Comparison of ENCODE assay signal across 9 cellular contexts in genomic region chr13:38417727-38418126, GRCh38.
DNase-seq lines count a peak whose midpoint lies in the region; ATAC-seq and TF ChIP-seq lines count a peak whose summit lies in the region.
"Had no signal": no experiment of that assay in that cellular context is flagged by ENCODE, and none has a peak within 500 bp of the region (broad histone marks: within the 10 kb centered on the region; RNA-seq: fewer than 3 reads in every experiment).

No MANE protein-coding gene starts in this region.

- peaks cover 17% of the 10 kb centered on the region; the same call in 1 of the 2 replicates for H3K4me1 Mint-ChIP-seq in HFFc6 (ENCODE audit: low read depth)

- no TSS peak for BruUV-seq in PC-9 (replicated peaks; lab: Mats Ljungman, UMichigan)

- no peak overlapping the region for H4K8ac ChIP-seq in mesenchymal stem cell (ENCODE audit: low read length)

- H2BK12ac ChIP-seq in mesenchymal stem cell (ENCODE audit: low read length in 2 of 2) = no peak overlapping the region

- H4K91ac ChIP-seq in mesenchymal stem cell (ENCODE audit: low read length) = no peak overlapping the region

- H2BK120ac ChIP-seq in mesenchymal stem cell (ENCODE audit: low read depth, low read length) = no peak overlapping the region

- H3K36me3 Mint-ChIP-seq in HFFc6 (ENCODE audit: low read depth) = no peaks in the 10 kb centered on the region

- H3K4me3 ChIP-seq in PC-9 = no peak overlapping the region
- H3K4me3 ChIP-seq in mesenchymal stem cell (ENCODE audit: insufficient read depth in 1 of 2, low read depth in 1 of 2, low read length in 2 of 2) = no peak overlapping the region

- H3K36me3 ChIP-seq in PC-9 (ENCODE audit: low read depth) (no peaks in the 10 kb centered on the region), mesenchymal stem cell (ENCODE audit: control insufficient read depth in 1 of 2, insufficient read depth in 2 of 2, low read depth in 1 of 2, low read length in 2 of 2) (no peaks in the 10 kb centered on the region)

- CTCF ChIA-PET in PC-9 (lab: Charles Lee) = no interaction called here

- H3K4ac ChIP-seq in mesenchymal stem cell (ENCODE audit: low read depth in 1 of 2, low read length in 2 of 2) = no peak overlapping the region

- H2BK15ac ChIP-seq in mesenchymal stem cell (ENCODE audit: low read depth, poor library complexity, severe bottlenecking) = no peak overlapping the region

- H3K23ac ChIP-seq in mesenchymal stem cell (ENCODE audit: low read length in 2 of 2) = no peak overlapping the region

- no peak overlapping the region for H2BK5ac ChIP-seq in mesenchymal stem cell (ENCODE audit: low read depth, low read length, poor library complexity, severe bottlenecking)

- H3K27ac Mint-ChIP-seq in HFFc6 = peak overlapping the region; percentile 6; the same call in 1 of the 2 replicates
- H3K27ac Mint-ChIP-seq: activated B cell treated with CpG ODN at 0.5 μM for 24 hours had no signal

- H3K79me1 ChIP-seq in mesenchymal stem cell (replicated peaks; ENCODE audit: low read length, poor library complexity, severe bottlenecking) = no peaks in the 10 kb centered on the region

- H3K4me1 ChIP-seq in PC-9 (replicated peaks; ENCODE audit: insufficient read depth) (no peaks in the 10 kb centered on the region), mesenchymal stem cell (ENCODE audit: control insufficient read depth, insufficient read depth, low read depth, low read length) (no peaks in the 10 kb centered on the region)

- POLR2A ChIA-PET in PC-9 (lab: Charles Lee; ENCODE audit: unreplicated experiment) = no interaction called here

- intact Hi-C loops in PC-9 (cut with micrococcal nuclease; ENCODE audit: unreplicated experiment) = no loop called here
- intact Hi-C loops in Right ventricle myocardium superior (cut with DNase I) = no loop called here

- no peak overlapping the region for H3K14ac ChIP-seq in mesenchymal stem cell (ENCODE audit: low read length in 2 of 2)

- peak overlapping the region; percentile 3; the same call in 1 of the 2 replicates for H3K4me3 Mint-ChIP-seq in HFFc6
- H3K4me3 Mint-ChIP-seq: activated B cell treated with CpG ODN at 0.5 μM for 24 hours had no signal

- H3K79me2 ChIP-seq in PC-9 (ENCODE audit: low read depth) = no peaks in the 10 kb centered on the region

- ATAC-seq in Right ventricle myocardium superior (ENCODE audit: poor library complexity) = no peak

- H4K20me1 ChIP-seq in PC-9 (ENCODE audit: insufficient read depth) = no peaks in the 10 kb centered on the region

- DNase-seq in DMS 273 (lab: John Stamatoyannopoulos, UW; ENCODE audit: unreplicated experiment) (peak; percentile 12), DMS 273 treated with DMSO at 0.1 percent for 48 hours (lab: John Stamatoyannopoulos, UW) (no peak), HFFc6 (peak; percentile 45), PC-9 (no peak), hepatic stellate cell (ENCODE audit: low spot score) (peak; percentile 2), mesenchymal stem cell (no peak), Right ventricle myocardium superior (no peak)
- no peak for DNase-seq in effector CD4-positive, alpha-beta T cell
- DNase-seq: activated B cell treated with CpG ODN at 0.5 μM for 24 hours had no signal

- no peak overlapping the region for H3K9ac ChIP-seq in mesenchymal stem cell (ENCODE audit: low read length)

- no peak overlapping the region for H3K18ac ChIP-seq in mesenchymal stem cell (ENCODE audit: low read depth in 1 of 2, low read length in 2 of 2)

- H3F3A ChIP-seq in PC-9 (ENCODE audit: insufficient read depth, low read depth) = no peaks in the 10 kb centered on the region

- peak; percentile 74 for TF ChIP-seq CTCF in HFFc6 (IDR thresholded peaks at IDR 0.05)
- TF ChIP-seq CTCF in PC-9 (conservative IDR thresholded peaks at IDR 0.05) = peak; percentile 43; the same call in 1 of the 2 replicates

- H3K27ac ChIP-seq in PC-9 (no peak overlapping the region), mesenchymal stem cell (ENCODE audit: low read length, poor library complexity, severe bottlenecking) (no peak overlapping the region)

- H3K27me3 ChIP-seq in PC-9 (ENCODE audit: insufficient read depth, low read depth) (no peaks in the 10 kb centered on the region), mesenchymal stem cell (ENCODE audit: control insufficient read depth in 1 of 2, insufficient read depth in 1 of 2, low read length in 2 of 2) (no peaks in the 10 kb centered on the region)

- H3K9me2 ChIP-seq in PC-9 (ENCODE audit: insufficient read depth) = no peaks in the 10 kb centered on the region; the same call in 1 of the 2 replicates

- H3K9me3 Mint-ChIP-seq in HFFc6 = no peaks in the 10 kb centered on the region
- H3K9me3 Mint-ChIP-seq: activated B cell treated with CpG ODN at 0.5 μM for 24 hours had no signal

- H3K4me2 ChIP-seq in PC-9 (no peak overlapping the region), mesenchymal stem cell (ENCODE audit: low read length, poor library complexity, severe bottlenecking) (no peak overlapping the region)

- WGBS in mesenchymal stem cell = 100% methylated on average over 1 of the region's 2 CpGs

- H2AK5ac ChIP-seq in mesenchymal stem cell (ENCODE audit: low read length, severe bottlenecking) = no peak overlapping the region

- H3K27me3 Mint-ChIP-seq in HFFc6 (ENCODE audit: insufficient read depth) = no peaks in the 10 kb centered on the region
- H3K27me3 Mint-ChIP-seq: activated B cell treated with CpG ODN at 0.5 μM for 24 hours had no signal

- H3K9me3 ChIP-seq in PC-9 (ENCODE audit: insufficient read depth, low read depth) (no peaks in the 10 kb centered on the region), mesenchymal stem cell (ENCODE audit: control insufficient read depth, low read length) (no peaks in the 10 kb centered on the region)

- H2AFZ ChIP-seq in PC-9 = no peak overlapping the region
- H2AFZ ChIP-seq in mesenchymal stem cell (ENCODE audit: low read depth, low read length) = no peak overlapping the region

Comparison
In these comparisons a context has a peak if more than half of its experiments do, and no peak if none do; other contexts are left out.
1. DNase-seq: peak in DMS 273 (single experiment), HFFc6 (single experiment) and hepatic stellate cell (single experiment); none in DMS 273 treated with DMSO at 0.1 percent for 48 hours (single experiment), PC-9 (0 of 2), mesenchymal stem cell (single experiment), Right ventricle myocardium superior (single experiment) and effector CD4-positive, alpha-beta T cell (single experiment).